In genomic region chr18:77369644-77370043, GRCh38 we compare ENCODE assay signal across 24 cellular contexts.
"Had no signal": no experiment of that assay in that cellular context is flagged by ENCODE, and none has a peak within 500 bp of the region (broad histone marks: within the 10 kb centered on the region; RNA-seq: fewer than 3 reads in every experiment).

No MANE protein-coding gene starts in this region.

- DNase-seq: cerebellar nuclear complex; dorsolateral prefrontal cortex; effector CD4-positive, alpha-beta T cell; foreskin fibroblast; heart right ventricle; hippocampal formation; islet precursor cell; kidney glomerular epithelial cell; left ventricle myocardium superior; lower lobe of right lung; sigmoid colon; stimulated activated CD4-positive, alpha-beta T cell treated with anti-CD3 and anti-CD28 coated beads, Interleukin-2, amount 100 ng/mL, for 24 hours; stimulated activated CD4-positive, alpha-beta T cell treated with anti-CD3 and anti-CD28 coated beads, Interleukin-4, amount 100 ng/mL, for 24 hours; stimulated activated naive CD4-positive, alpha-beta T cell treated with Interleukin-2 at 50 U/mL for 16 hours; stomach; thyroid gland; trophoblast cell had no signal

- H3K27me3 ChIP-seq: dorsolateral prefrontal cortex, right atrium auricular region, sigmoid colon, thyroid gland had no signal

- H3K36me3 Mint-ChIP-seq: stimulated activated effector memory CD8-positive, alpha-beta T cell treated with anti-CD3 and anti-CD28 coated beads, Interleukin-12 subunit alpha, Interleukin-12 subunit beta, amount 100 ng/mL, for 72 hours had no signal

- H3K79me2 ChIP-seq: parathyroid adenoma had no signal

- H3K27ac Mint-ChIP-seq: natural killer cell treated with Interleukin-12 subunit alpha and Interleukin-12 subunit beta and Interleukin-15 and Interleukin-18, amount 100 ng/mL, for 72 hours; stimulated activated effector memory CD8-positive, alpha-beta T cell treated with anti-CD3 and anti-CD28 coated beads, Interleukin-12 subunit alpha, Interleukin-12 subunit beta, amount 100 ng/mL, for 72 hours had no signal

- H3K4me3 Mint-ChIP-seq: natural killer cell treated with Interleukin-12 subunit alpha and Interleukin-12 subunit beta and Interleukin-15 and Interleukin-18, amount 100 ng/mL, for 72 hours; neural crest cell; stimulated activated effector memory CD8-positive, alpha-beta T cell treated with anti-CD3 and anti-CD28 coated beads, Interleukin-12 subunit alpha, Interleukin-12 subunit beta, amount 100 ng/mL, for 72 hours had no signal

- H2AFZ ChIP-seq: parathyroid adenoma had no signal

- H3K4me1 ChIP-seq: lower lobe of right lung, parathyroid adenoma, prostate gland, thyroid gland had no signal

- ATAC-seq: gastroesophageal sphincter; heart right ventricle; left ventricle myocardium superior; lower lobe of right lung; natural killer cell treated with Interleukin-12 subunit alpha and Interleukin-12 subunit beta and Interleukin-15 and Interleukin-18, amount 100 ng/mL, for 72 hours; stimulated activated effector memory CD8-positive, alpha-beta T cell treated with anti-CD3 and anti-CD28 coated beads, Interleukin-12 subunit alpha, Interleukin-12 subunit beta, amount 100 ng/mL, for 72 hours had no signal

- H3K4me3 ChIP-seq: dorsolateral prefrontal cortex, gastroesophageal sphincter, heart right ventricle, lower lobe of right lung, prostate gland, right atrium auricular region, sigmoid colon, stomach, thyroid gland had no signal

- H3K9me3 Mint-ChIP-seq: neural crest cell had no signal

- H3K27ac ChIP-seq: dorsolateral prefrontal cortex, gastroesophageal sphincter, heart right ventricle, lower lobe of right lung, parathyroid adenoma, prostate gland, right atrium auricular region, sigmoid colon, stomach, thyroid gland had no signal

- H3K36me3 ChIP-seq: gastroesophageal sphincter, heart right ventricle, lower lobe of right lung, prostate gland, right atrium auricular region, sigmoid colon, stomach, thyroid gland had no signal
